Comparison of ENCODE assay signal across 21 cellular contexts in genomic region chr1:9111957-9112356, GRCh38. TPM values are rescaled to one million over a fixed set of nuclear protein-coding genes. Genes with fewer than 3 reads are reported as not detected.
A peak's percentile ranks its signal among the peaks of the same experiment; 100 is the strongest.
DNase-seq lines count a peak whose midpoint lies in the region; ATAC-seq, FAIRE-seq and TF ChIP-seq lines count a peak whose summit lies in the region.
"Had no signal": no experiment of that assay in that cellular context is flagged by ENCODE, and none has a peak within 500 bp of the region (broad histone marks: within the 10 kb centered on the region; RNA-seq: fewer than 3 reads in every experiment).

No MANE protein-coding gene starts in this region.

- ATAC-seq in activated T-cell treated with anti-CD3 and anti-CD28 coated beads, Interleukin-2, amount 50 U/mL, for 4 hours = no peak
- peak; percentile 49 for ATAC-seq in GM21423 (IDR thresholded peaks at IDR 0.05; ENCODE audit: unreplicated experiment)
- ATAC-seq in sciatic nerve = no peak
- ATAC-seq: gastroesophageal sphincter, left colon, T-helper 17 cell had no signal

- H3K4me3 Mint-ChIP-seq in activated T-cell treated with anti-CD3 and anti-CD28 coated beads, Interleukin-2, amount 50 U/mL, for 24 hours = no peak overlapping the region
- H3K4me3 Mint-ChIP-seq in activated T-cell treated with anti-CD3 and anti-CD28 coated beads, Interleukin-2, amount 50 U/mL, for 4 hours = no peak overlapping the region
- no peak overlapping the region for H3K4me3 Mint-ChIP-seq in CD4-positive, alpha-beta memory T cell
- H3K4me3 Mint-ChIP-seq: CD4-positive, CD25-positive, alpha-beta regulatory T cell; dendritic cell treated with granulocyte-macrophage colony-stimulating factor and Interleukin-4, amounts not matched to agents 40 ng/mL and 50 ng/mL, for 4 days; nephron progenitor cell; T-helper 17 cell had no signal

- no peaks in the 10 kb centered on the region for H3K36me3 Mint-ChIP-seq in activated T-cell treated with anti-CD3 and anti-CD28 coated beads, Interleukin-2, amount 50 U/mL, for 24 hours (ENCODE audit: low read depth)
- peaks cover 7% of the 10 kb centered on the region for H3K36me3 Mint-ChIP-seq in activated T-cell treated with anti-CD3 and anti-CD28 coated beads, Interleukin-2, amount 50 U/mL, for 4 hours (ENCODE audit: insufficient read depth)
- peaks cover 2 to 11% of the 10 kb centered on the region in 2 donors for H3K36me3 Mint-ChIP-seq in CD4-positive, alpha-beta memory T cell

- H3K27me3 Mint-ChIP-seq in activated T-cell treated with anti-CD3 and anti-CD28 coated beads, Interleukin-2, amount 50 U/mL, for 24 hours = no peaks in the 10 kb centered on the region
- no peaks in the 10 kb centered on the region for H3K27me3 Mint-ChIP-seq in activated T-cell treated with anti-CD3 and anti-CD28 coated beads, Interleukin-2, amount 50 U/mL, for 4 hours (ENCODE audit: low read depth)
- H3K27me3 Mint-ChIP-seq in CD4-positive, alpha-beta memory T cell = no peaks in the 10 kb centered on the region
- H3K27me3 Mint-ChIP-seq: CD4-positive, CD25-positive, alpha-beta regulatory T cell; T-helper 17 cell had no signal

- peaks cover 12% of the 10 kb centered on the region for H3K36me3 ChIP-seq in bronchial epithelial cell (ENCODE audit: control insufficient read depth, insufficient read depth, low read length)
- no peaks in the 10 kb centered on the region for H3K36me3 ChIP-seq in CD4-positive, alpha-beta memory T cell (ENCODE audit: insufficient read depth, low read length)
- H3K36me3 ChIP-seq: SJCRH30, WERI-Rb-1 had no signal

- no peak for TF ChIP-seq CTCF in bronchial epithelial cell (IDR thresholded peaks at IDR 0.05; ENCODE audit: insufficient read depth, low read length, severe bottlenecking)

- POLR2A ChIA-PET in CD4-positive, alpha-beta memory T cell (lab: Charles Lee; ENCODE audit: partially characterized antibody) = interaction anchor here (1.9 kb wide), 1 partner anchor 84 kb away, joined by 6 read pairs; no protein-coding TSS in a partner anchor

- no peaks in the 10 kb centered on the region for H3K27me3 ChIP-seq in bronchial epithelial cell (ENCODE audit: control insufficient read depth, insufficient read depth, low read length)
- H3K27me3 ChIP-seq in CD4-positive, alpha-beta memory T cell (ENCODE audit: insufficient read depth, low read length) = no peaks in the 10 kb centered on the region
- H3K27me3 ChIP-seq: gastroesophageal sphincter, MG63 had no signal

- peak overlapping the region; percentile 55 for H3K27ac Mint-ChIP-seq in activated T-cell treated with anti-CD3 and anti-CD28 coated beads, Interleukin-2, amount 50 U/mL, for 24 hours
- H3K27ac Mint-ChIP-seq in CD4-positive, alpha-beta memory T cell = no peak overlapping the region
- H3K27ac Mint-ChIP-seq: dendritic cell treated with granulocyte-macrophage colony-stimulating factor and Interleukin-4, amounts not matched to agents 40 ng/mL and 50 ng/mL, for 4 days; nephron progenitor cell; T-helper 17 cell had no signal

- no peak for DNase-seq in activated T-cell treated with anti-CD3 and anti-CD28 coated beads, Interleukin-2, amount 50 U/mL, for 24 hours
- DNase-seq in activated T-cell treated with anti-CD3 and anti-CD28 coated beads, Interleukin-2, amount 50 U/mL, for 4 hours = no peak
- DNase-seq in bronchial epithelial cell (ENCODE audit: low read depth) = peak; percentile 75
- DNase-seq in sciatic nerve (ENCODE audit: low spot score) = peak; percentile 55
- DNase-seq in hepatic stellate cell (ENCODE audit: low spot score) = no peak
- DNase-seq in Kasumi-1 (lab: John Stamatoyannopoulos, UW) = no peak
- no peak for DNase-seq in CD4-positive, alpha-beta memory T cell
- DNase-seq: DMS79 treated with DMSO at 0.1 percent for 48 hours, left colon, MG63, NCI-H146, nephron progenitor cell, SJCRH30, T-helper 17 cell, WERI-Rb-1 had no signal

- H3K9me3 ChIP-seq in CD4-positive, alpha-beta memory T cell (ENCODE audit: control insufficient read depth in 1 of 2, low read length in 2 of 2) = no peaks in the 10 kb centered on the region
- H3K9me3 ChIP-seq: gastroesophageal sphincter, MG63, SJCRH30, thoracic aorta had no signal

- CTCF ChIA-PET in CD4-positive, alpha-beta memory T cell (lab: Charles Lee; ENCODE audit: partially characterized antibody) = interaction anchor here (1.1 to 4.3 kb wide), 8 partner anchors 9 to 379 kb away, joined by 3 to 52 read pairs (median 8); no protein-coding TSS in a partner anchor

- intact Hi-C loops in sciatic nerve (cut with DNase I) = loop anchor here (2.0 kb wide), 1 partner anchor 85 kb away; no protein-coding TSS in a partner anchor
- intact Hi-C loops in CD4-positive, alpha-beta memory T cell (cut with micrococcal nuclease) = loop anchor here (2.0 kb wide), 1 partner anchor 57 kb away; no protein-coding TSS in a partner anchor

- no peak overlapping the region for H3K27ac ChIP-seq in CD4-positive, alpha-beta memory T cell (ENCODE audit: low read depth, low read length)
- H3K27ac ChIP-seq: gastroesophageal sphincter, SJCRH30, thoracic aorta, WERI-Rb-1 had no signal

- H3K9me3 Mint-ChIP-seq in activated T-cell treated with anti-CD3 and anti-CD28 coated beads, Interleukin-2, amount 50 U/mL, for 24 hours = no peaks in the 10 kb centered on the region
- H3K9me3 Mint-ChIP-seq in activated T-cell treated with anti-CD3 and anti-CD28 coated beads, Interleukin-2, amount 50 U/mL, for 4 hours = no peaks in the 10 kb centered on the region
- no peaks in the 10 kb centered on the region for H3K9me3 Mint-ChIP-seq in CD4-positive, alpha-beta memory T cell
- H3K9me3 Mint-ChIP-seq: CD4-positive, CD25-positive, alpha-beta regulatory T cell; dendritic cell treated with granulocyte-macrophage colony-stimulating factor and Interleukin-4, amounts not matched to agents 40 ng/mL and 50 ng/mL, for 4 days; nephron progenitor cell had no signal

- H3K4me1 Mint-ChIP-seq in activated T-cell treated with anti-CD3 and anti-CD28 coated beads, Interleukin-2, amount 50 U/mL, for 24 hours (ENCODE audit: low read depth) = peaks cover 17% of the 10 kb centered on the region
- H3K4me1 Mint-ChIP-seq in activated T-cell treated with anti-CD3 and anti-CD28 coated beads, Interleukin-2, amount 50 U/mL, for 4 hours (ENCODE audit: low read depth) = no peaks in the 10 kb centered on the region
- peaks cover 0 to 4% (median 0%) of the 10 kb centered on the region in 4 donors for H3K4me1 Mint-ChIP-seq in CD4-positive, alpha-beta memory T cell

- FAIRE-seq in bronchial epithelial cell (lab: Jason Lieb, UNC) = no peak

- no peaks in the 10 kb centered on the region for H3K4me1 ChIP-seq in CD4-positive, alpha-beta memory T cell (ENCODE audit: insufficient read depth, low read length)
- H3K4me1 ChIP-seq: SJCRH30 had no signal

- H3K4me3 ChIP-seq in bronchial epithelial cell (ENCODE audit: low read depth, low read length) = no peak overlapping the region
- H3K4me3 ChIP-seq in CD4-positive, alpha-beta memory T cell (ENCODE audit: low read length in 2 of 2) = no peak overlapping the region
- H3K4me3 ChIP-seq: gastroesophageal sphincter, MG63, SJCRH30, skin epidermis, thoracic aorta had no signal

RNA-seq across cellular contexts. Expression of gene GPR157, which starts 16.9 kb away (rescaled TPM):
- 1 to 10 TPM; 1.5 to 5.3 (median 2.9) TPM for total RNA-seq in activated T-cell treated with anti-CD3 and anti-CD28 coated beads, Interleukin-2, amount 50 U/mL, for 4 hours
- 44.0 and 69.6 TPM in 2 replicates for total RNA-seq in bronchial epithelial cell
- 8.6 TPM for total RNA-seq in sciatic nerve
- total RNA-seq in CD4-positive, alpha-beta memory T cell = 10 to 100 TPM in 1 of 2 experiments, 1 to 10 TPM in 1; 7.7 to 10.9 TPM
- 1 to 10 TPM; 1.6 to 1.9 TPM for polyA plus RNA-seq in CD4-positive, alpha-beta memory T cell
- total RNA-seq: SJCRH30 had no signal

RNA-seq across cellular contexts. Expression of gene SLC2A5, which starts 42.5 kb away (rescaled TPM):
- not detected for total RNA-seq in activated T-cell treated with anti-CD3 and anti-CD28 coated beads, Interleukin-2, amount 50 U/mL, for 4 hours
- total RNA-seq in bronchial epithelial cell (under 0.01 and 0.26 TPM in 2 replicates), sciatic nerve (9.4 TPM)
- under 1 TPM in 1 of 2 experiments, not detected in 1; 0.23 TPM for total RNA-seq in CD4-positive, alpha-beta memory T cell
- polyA plus RNA-seq in CD4-positive, alpha-beta memory T cell = not detected
- total RNA-seq: SJCRH30 had no signal

Comparison
In these comparisons a context has a peak if more than half of its experiments do, and no peak if none do; other contexts are left out.
1. DNase-seq: peak in bronchial epithelial cell (single experiment) and sciatic nerve (single experiment); none in activated T-cell treated with anti-CD3 and anti-CD28 coated beads, Interleukin-2, amount 50 U/mL, for 24 hours (single experiment), activated T-cell treated with anti-CD3 and anti-CD28 coated beads, Interleukin-2, amount 50 U/mL, for 4 hours (single experiment), hepatic stellate cell (single experiment), Kasumi-1 (0 of 2) and CD4-positive, alpha-beta memory T cell (0 of 5).